ENCODE assay signal across 8 cellular contexts in the genomic region with DNA sequence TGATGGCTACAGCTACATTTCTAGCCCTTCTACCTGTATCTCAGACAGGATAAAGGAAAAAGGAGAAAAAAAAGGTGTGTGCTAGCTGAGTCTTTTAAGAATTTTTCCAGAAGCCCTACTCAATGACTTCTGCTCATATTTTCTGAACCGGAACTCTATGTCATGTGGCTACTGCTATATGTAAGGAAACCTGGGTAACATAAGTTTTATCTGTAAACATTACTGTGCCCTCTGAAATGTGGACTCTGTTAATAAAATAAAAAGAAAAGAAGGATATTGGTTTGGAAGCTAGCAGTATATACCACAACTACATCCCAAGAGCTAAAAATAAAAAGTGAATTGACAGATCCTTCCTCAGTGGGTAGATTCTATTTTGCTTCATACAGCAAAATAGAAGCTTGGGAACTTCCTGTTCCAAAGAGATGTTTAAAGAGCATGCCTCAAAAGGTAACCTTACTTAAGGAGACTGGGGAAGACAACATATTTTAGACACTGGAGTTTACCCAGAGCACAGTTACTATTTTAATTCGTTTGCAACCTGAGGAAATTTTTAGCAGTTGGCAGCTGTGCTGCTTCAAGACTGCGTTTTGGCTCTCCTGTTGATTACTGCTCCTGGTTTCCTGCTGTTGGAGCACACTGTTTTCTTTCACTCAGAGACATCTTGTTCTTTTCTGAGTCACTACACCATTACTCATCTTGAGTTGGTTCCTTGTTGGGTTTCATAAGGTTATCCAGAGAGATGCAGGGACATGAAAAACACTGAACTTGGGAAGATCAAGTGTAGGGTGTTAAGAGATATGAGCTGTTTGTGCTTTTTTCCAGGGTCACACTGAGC.
DNase-seq lines count a peak whose midpoint lies in the region; ATAC-seq and TF ChIP-seq lines count a peak whose summit lies in the region.

No MANE protein-coding gene starts in this region.

- no peak overlapping the region for H3K27ac ChIP-seq in IMR-90 (ENCODE audit: insufficient read depth, low read length)

- no peak overlapping the region for H3K56ac ChIP-seq in IMR-90 (ENCODE audit: extremely low read depth, insufficient read depth, low read length)

- no peaks in the 10 kb centered on the region for H3K9me3 ChIP-seq in IMR-90 (ENCODE audit: control insufficient read depth, insufficient read depth, low read length)

- dilution Hi-C loops in IMR-90 (cut with HindIII; ENCODE audit: low sequenced_read_pairs, unreplicated experiment): no loop called here

- POLR2A ChIA-PET in IMR-90 (lab: Charles Lee; ENCODE audit: unreplicated experiment) (no interaction called here), GM10248 (lab: Yijun Ruan, JAX) (interaction anchor here (0.6 kb wide), 1 partner anchor 134 kb away, joined by 3 read pairs; no protein-coding TSS in a partner anchor)

- H3K79me1 ChIP-seq in IMR-90 (ENCODE audit: low read depth in 1 of 2, low read length in 2 of 2): no peaks in the 10 kb centered on the region

- peak overlapping the region; percentile 1 to 60; a peak in 2 of 4 replicates for H4K8ac ChIP-seq in IMR-90 (ENCODE audit: low read depth in 2 of 2, low read length in 2 of 2)

- WGBS in IMR-90 (ENCODE audit: extremely low coverage in 2 of 2, insufficient read length in 1 of 2), 2 experiments: 0% methylated on average over 1 of the region's 3 CpGs; no CpG with 5 or more reads in 1 of the 2 experiments

- H3K4me2 ChIP-seq in IMR-90 (ENCODE audit: low read depth, low read length): peak overlapping the region; percentile 61; the same call in 1 of the 2 replicates

- in situ Hi-C loops in IMR-90 (cut with MboI; ENCODE audit: low sequenced_read_pairs): no loop called here

- no peak overlapping the region for H3K4ac ChIP-seq in IMR-90 (ENCODE audit: low read depth, low read length)

- no peak overlapping the region for H2AFZ ChIP-seq in IMR-90 (replicated peaks; ENCODE audit: low read length, poor library complexity)

- CTCF ChIA-PET in IMR-90 (lab: Yijun Ruan, JAX): interaction anchor here (0.6 to 0.8 kb wide), 3 partner anchors 105 to 316 kb away, joined by 3 to 4 read pairs (median 4); no protein-coding TSS in a partner anchor
- CTCF ChIA-PET in GM10248 (lab: Yijun Ruan, JAX): interaction anchor here (1.7 kb wide), 1 partner anchor 22 kb away, joined by 4 read pairs; no protein-coding TSS in a partner anchor

- TF ChIP-seq CTCF in IMR-90 (conservative IDR thresholded peaks at IDR 0.05; ENCODE audit: low read depth, low read length): no peak
- no peak for TF ChIP-seq CTCF in cardiac fibroblast (IDR thresholded peaks at IDR 0.05; ENCODE audit: low read depth, low read length)
- no peak for TF ChIP-seq CTCF in GM10248 (IDR thresholded peaks at IDR 0.05; ENCODE audit: control extremely low read depth, extremely low read depth, low read depth, missing control alignments)

- ATAC-seq in IMR-90 (ENCODE audit: low read depth): peak; percentile 93

- peak; percentile 57 for DNase-seq in AG20443 (ENCODE audit: low spot score)
- DNase-seq in IMR-90: peak; percentile 86
- peak; percentile 85 to 90 for DNase-seq in cardiac fibroblast (ENCODE audit: low read depth in 2 of 2)
- DNase-seq in myocyte (ENCODE audit: low read depth): peak; percentile 51
- no peak for DNase-seq in GM19240 (ENCODE audit: insufficient read length, low spot score)
- no peak for DNase-seq in NAMALWA (ENCODE audit: low spot score)
- no peak for DNase-seq in erythroblast (lab: John Stamatoyannopoulos, UW)
- DNase-seq in GM10248 (ENCODE audit: extremely low spot score): no peak

- H4K91ac ChIP-seq in IMR-90 (ENCODE audit: insufficient read depth, low read depth, low read length): no peak overlapping the region

- peak overlapping the region; percentile 54; the same call in 1 of the 2 replicates for H3K18ac ChIP-seq in IMR-90 (ENCODE audit: low read depth, low read length)

- peak overlapping the region; percentile 17; the same call in 1 of the 2 replicates for H4K5ac ChIP-seq in IMR-90 (ENCODE audit: low read depth, low read length)

- TF ChIP-seq RAD21 in IMR-90 (IDR thresholded peaks at IDR 0.05; ENCODE audit: low read length): no peak

- TF ChIP-seq POLR2A in IMR-90 (IDR thresholded peaks at IDR 0.05; ENCODE audit: low read depth, low read length) (no peak), erythroblast (IDR thresholded peaks at IDR 0.05; ENCODE audit: low read length) (no peak)

- H3K4me3 ChIP-seq in IMR-90 (ENCODE audit: insufficient read depth, low read depth, low read length): no peak overlapping the region
- H3K4me3 ChIP-seq in cardiac fibroblast (replicated peaks in 1 of 2; ENCODE audit: low read depth in 2 of 2, low read length in 2 of 2): no peak overlapping the region

- H3K36me3 ChIP-seq in IMR-90 (ENCODE audit: control insufficient read depth, insufficient read depth, low read length): no peaks in the 10 kb centered on the region

- no peak overlapping the region for H3K9ac ChIP-seq in IMR-90 (ENCODE audit: low read depth, low read length)

- intact Hi-C loops in IMR-90 (cut with micrococcal nuclease): no loop called here

- peak overlapping the region; percentile 54; the same call in 2 of the 3 replicates for H2BK15ac ChIP-seq in IMR-90 (ENCODE audit: low read depth, low read length)

- H2BK120ac ChIP-seq in IMR-90 (ENCODE audit: low read depth, low read length): peak overlapping the region; percentile 30; the same call in 1 of the 2 replicates

- no peak overlapping the region for H3K14ac ChIP-seq in IMR-90 (replicated peaks; ENCODE audit: low read depth, low read length)

- no peaks in the 10 kb centered on the region for H3K27me3 ChIP-seq in IMR-90 (ENCODE audit: control insufficient read depth, insufficient read depth, low read length)

- peak overlapping the region; percentile 73 for H2BK5ac ChIP-seq in IMR-90 (ENCODE audit: low read depth, low read length, poor library complexity, severe bottlenecking)

- BruUV-seq in IMR-90 (replicated peaks; lab: Mats Ljungman, UMichigan): no TSS peak

- H3K4me1 ChIP-seq in IMR-90 (ENCODE audit: control insufficient read depth, insufficient read depth, low read length): no peaks in the 10 kb centered on the region; the same call in 1 of the 2 replicates

- no peaks in the 10 kb centered on the region for H3K9me1 ChIP-seq in IMR-90 (ENCODE audit: insufficient read depth, low read length)

- H2AK5ac ChIP-seq in IMR-90 (ENCODE audit: low read depth, low read length): 0 out of 2 replicates have a peak overlapping the region, but pooled peaks have one; percentile 11

- no peaks in the 10 kb centered on the region for H4K20me1 ChIP-seq in IMR-90 (ENCODE audit: insufficient read depth, low read length)

- peak overlapping the region; percentile 27 for H2BK20ac ChIP-seq in IMR-90 (ENCODE audit: low read depth, low read length)

- peak overlapping the region; percentile 7; the same call in 1 of the 2 replicates for H3K23ac ChIP-seq in IMR-90 (ENCODE audit: low read depth, low read length)

- no peak overlapping the region for H2AK9ac ChIP-seq in IMR-90 (replicated peaks; ENCODE audit: low read depth, low read length, poor library complexity)

TF ChIP-seq in IMR-90, 13 proteins besides CTCF, POLR2A, EP300 and RAD21:
- TF ChIP-seq CEBPB (IDR thresholded peaks at IDR 0.05; ENCODE audit: low read depth, low read length): peak; percentile 29; the same call in 1 of the 2 replicates
- TF ChIP-seq FOS (IDR thresholded peaks at IDR 0.05; ENCODE audit: low read depth, low read length): peak; percentile 67
- TF ChIP-seq SMC3 (IDR thresholded peaks at IDR 0.05; ENCODE audit: low read depth, low read length): no peak
- TF ChIP-seq, protein P1, sequence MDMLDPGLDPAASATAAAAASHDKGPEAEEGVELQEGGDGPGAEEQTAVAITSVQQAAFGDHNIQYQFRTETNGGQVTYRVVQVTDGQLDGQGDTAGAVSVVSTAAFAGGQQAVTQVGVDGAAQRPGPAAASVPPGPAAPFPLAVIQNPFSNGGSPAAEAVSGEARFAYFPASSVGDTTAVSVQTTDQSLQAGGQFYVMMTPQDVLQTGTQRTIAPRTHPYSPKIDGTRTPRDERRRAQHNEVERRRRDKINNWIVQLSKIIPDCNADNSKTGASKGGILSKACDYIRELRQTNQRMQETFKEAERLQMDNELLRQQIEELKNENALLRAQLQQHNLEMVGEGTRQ (IDR thresholded peaks at IDR 0.05; ENCODE audit: low read depth, low read length): no peak

Comparison
In these comparisons a context has a peak if more than half of its experiments do, and no peak if none do; other contexts are left out.
1. DNase-seq: peak in AG20443 (single experiment), IMR-90 (single experiment), cardiac fibroblast (2 of 2) and myocyte (single experiment); none in GM19240 (single experiment), NAMALWA (single experiment), erythroblast (0 of 2) and GM10248 (single experiment).